In the genomic region with DNA sequence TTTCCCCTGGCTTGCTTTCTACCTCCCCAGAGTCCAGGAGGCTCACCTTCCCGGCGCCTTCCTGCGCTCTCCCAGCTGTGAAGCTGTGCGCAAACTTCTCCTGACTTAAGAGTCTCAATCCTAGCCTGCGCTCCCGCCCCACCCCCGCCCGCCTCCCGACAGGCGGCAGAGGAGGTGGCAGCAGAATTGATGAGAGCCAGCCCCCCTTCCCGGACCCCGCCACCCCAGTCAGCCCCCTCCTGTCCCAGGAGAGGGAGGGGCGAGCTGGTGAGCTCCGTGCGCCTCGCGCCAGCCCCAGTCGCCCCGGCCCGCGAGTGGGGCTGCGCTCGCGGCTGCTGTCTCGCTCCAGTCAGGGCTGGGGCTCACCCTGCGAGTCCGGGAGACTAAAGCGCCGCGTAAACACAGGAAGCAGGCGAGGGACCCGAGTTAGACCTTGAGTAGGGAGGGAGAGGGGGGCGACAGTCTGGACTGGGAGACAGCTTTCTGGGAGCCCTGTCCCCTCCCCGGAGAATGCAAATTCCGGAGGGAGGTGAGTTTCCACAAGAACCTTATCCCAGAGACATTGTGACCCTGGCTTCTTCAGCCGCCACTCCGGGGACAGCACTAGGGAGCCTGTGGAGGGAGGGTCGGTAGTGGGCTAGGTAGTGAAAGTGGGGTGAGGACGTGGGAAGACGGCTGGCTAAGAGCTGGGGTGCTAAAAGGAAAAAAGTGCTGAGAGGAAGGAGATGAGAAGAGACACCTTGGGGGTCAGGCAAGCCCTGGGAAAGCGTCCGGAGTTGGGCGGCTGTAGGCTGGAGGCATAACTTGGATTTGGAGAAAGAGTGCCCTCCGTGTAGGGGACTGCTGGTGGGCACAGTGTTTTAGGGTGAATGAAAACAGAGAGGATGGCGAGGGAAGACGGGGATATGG, we compare ENCODE assay signal across 1 cellular context.
TF ChIP-seq lines count a peak whose summit lies in the region.

A gene (minus strand): TSS at position 79 of the 909 bp plus-strand sequence. CDS start 87,743 bp downstream, outside the sequence.

TF ChIP-seq in neural cell, 6 proteins besides CTCF, POLR2A, EP300 and RAD21 (continued from another document):
- TF ChIP-seq, protein P1, sequence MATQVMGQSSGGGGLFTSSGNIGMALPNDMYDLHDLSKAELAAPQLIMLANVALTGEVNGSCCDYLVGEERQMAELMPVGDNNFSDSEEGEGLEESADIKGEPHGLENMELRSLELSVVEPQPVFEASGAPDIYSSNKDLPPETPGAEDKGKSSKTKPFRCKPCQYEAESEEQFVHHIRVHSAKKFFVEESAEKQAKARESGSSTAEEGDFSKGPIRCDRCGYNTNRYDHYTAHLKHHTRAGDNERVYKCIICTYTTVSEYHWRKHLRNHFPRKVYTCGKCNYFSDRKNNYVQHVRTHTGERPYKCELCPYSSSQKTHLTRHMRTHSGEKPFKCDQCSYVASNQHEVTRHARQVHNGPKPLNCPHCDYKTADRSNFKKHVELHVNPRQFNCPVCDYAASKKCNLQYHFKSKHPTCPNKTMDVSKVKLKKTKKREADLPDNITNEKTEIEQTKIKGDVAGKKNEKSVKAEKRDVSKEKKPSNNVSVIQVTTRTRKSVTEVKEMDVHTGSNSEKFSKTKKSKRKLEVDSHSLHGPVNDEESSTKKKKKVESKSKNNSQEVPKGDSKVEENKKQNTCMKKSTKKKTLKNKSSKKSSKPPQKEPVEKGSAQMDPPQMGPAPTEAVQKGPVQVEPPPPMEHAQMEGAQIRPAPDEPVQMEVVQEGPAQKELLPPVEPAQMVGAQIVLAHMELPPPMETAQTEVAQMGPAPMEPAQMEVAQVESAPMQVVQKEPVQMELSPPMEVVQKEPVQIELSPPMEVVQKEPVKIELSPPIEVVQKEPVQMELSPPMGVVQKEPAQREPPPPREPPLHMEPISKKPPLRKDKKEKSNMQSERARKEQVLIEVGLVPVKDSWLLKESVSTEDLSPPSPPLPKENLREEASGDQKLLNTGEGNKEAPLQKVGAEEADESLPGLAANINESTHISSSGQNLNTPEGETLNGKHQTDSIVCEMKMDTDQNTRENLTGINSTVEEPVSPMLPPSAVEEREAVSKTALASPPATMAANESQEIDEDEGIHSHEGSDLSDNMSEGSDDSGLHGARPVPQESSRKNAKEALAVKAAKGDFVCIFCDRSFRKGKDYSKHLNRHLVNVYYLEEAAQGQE (IDR thresholded peaks at IDR 0.05; ENCODE audit: borderline replicate concordance): no peak
- TF ChIP-seq POLR2AphosphoS5 (IDR thresholded peaks at IDR 0.05): no peak
- TF ChIP-seq TAF1 (IDR thresholded peaks at IDR 0.05; ENCODE audit: low read depth): no peak
- no peak for TF ChIP-seq SMC3 (conservative IDR thresholded peaks at IDR 0.05; ENCODE audit: poor library complexity)
- TF ChIP-seq MXI1 (conservative IDR thresholded peaks at IDR 0.05; ENCODE audit: poor library complexity, severe bottlenecking): no peak
